In genomic region chr3:97927699-97928098, GRCh38 we compare ENCODE assay signal across 26 cellular contexts.
DNase-seq lines count a peak whose midpoint lies in the region; ATAC-seq and TF ChIP-seq lines count a peak whose summit lies in the region.
"Had no signal": no experiment of that assay in that cellular context is flagged by ENCODE, and none has a peak within 500 bp of the region (broad histone marks: within the 10 kb centered on the region; RNA-seq: fewer than 3 reads in every experiment).

No MANE protein-coding gene starts in this region.

- no peak for ATAC-seq in GM18867 (IDR thresholded peaks at IDR 0.05; ENCODE audit: unreplicated experiment)
- no peak for ATAC-seq in HG02938 (IDR thresholded peaks at IDR 0.05; ENCODE audit: unreplicated experiment)
- ATAC-seq: esophagus mucosa; mucosa of descending colon; natural killer cell treated with Interleukin-12 subunit alpha and Interleukin-12 subunit beta and Interleukin-15 and Interleukin-18, amount 100 ng/mL, for 72 hours; stimulated activated naive CD8-positive, alpha-beta T cell treated with anti-CD3 and anti-CD28 coated beads, Interleukin-15, Interleukin-2, amounts not matched to agents 100 U/mL and 50 U/mL, for 24 hours had no signal

- H3K4me3 ChIP-seq in AG04449 (ENCODE audit: low read depth, low read length) = no peak overlapping the region
- H3K4me3 ChIP-seq: colonic mucosa, mucosa of descending colon, PC-9, testis had no signal

- POLR2A ChIA-PET in AG04449 (lab: Yijun Ruan, JAX) = no interaction called here

- TF ChIP-seq CTCF in AG04449 (IDR thresholded peaks at IDR 0.05; ENCODE audit: insufficient read depth, low read length, missing control alignments) = no peak

- CTCF ChIA-PET in AG04449 (lab: Yijun Ruan, JAX) = interaction anchor here (0.7 kb wide), 1 partner anchor 1011 kb away, joined by 3 read pairs; no protein-coding TSS in a partner anchor

- DNase-seq in AG04449 (ENCODE audit: low read depth, low spot score) = peak; percentile 55
- peak; percentile 77 for DNase-seq in EH (ENCODE audit: low read depth)
- peak; percentile 58 for DNase-seq in NCI-H526 treated with DMSO at 0.1 percent for 48 hours (lab: John Stamatoyannopoulos, UW)
- DNase-seq in dedifferentiated amniotic fluid mesenchymal stem cell (ENCODE audit: extremely low spot score) = peak; percentile 31
- DNase-seq in NCI-H2107 (lab: John Stamatoyannopoulos, UW) = no peak
- DNase-seq in putamen (ENCODE audit: low spot score) = no peak
- DNase-seq: activated CD4-positive, alpha-beta T cell treated with anti-CD3 and anti-CD28 coated beads, Interleukin-2, amount 50 U/mL, for 1 hour; activated naive CD4-positive, alpha-beta T cell treated with Interleukin-2 at 50 U/mL for 16 hours; amniotic stem cell; CD4-positive, CD25-positive, alpha-beta regulatory T cell; colonic mucosa; endodermal cell; H9; KG1; mucosa of descending colon; NCI-H1417 treated with DMSO at 0.1 percent for 48 hours; NCI-H510A; SHP77; stimulated activated naive CD8-positive, alpha-beta T cell treated with anti-CD3 and anti-CD28 coated beads, Interleukin-15, Interleukin-2, amounts not matched to agents 100 U/mL and 50 U/mL, for 24 hours; T1000; testis had no signal

Comparison
In these comparisons a context has a peak if more than half of its experiments do, and no peak if none do; other contexts are left out.
1. DNase-seq: peak in AG04449 (single experiment), EH (single experiment), NCI-H526 treated with DMSO at 0.1 percent for 48 hours (single experiment) and dedifferentiated amniotic fluid mesenchymal stem cell (single experiment); none in NCI-H2107 (single experiment) and putamen (single experiment).